In the genomic region with DNA sequence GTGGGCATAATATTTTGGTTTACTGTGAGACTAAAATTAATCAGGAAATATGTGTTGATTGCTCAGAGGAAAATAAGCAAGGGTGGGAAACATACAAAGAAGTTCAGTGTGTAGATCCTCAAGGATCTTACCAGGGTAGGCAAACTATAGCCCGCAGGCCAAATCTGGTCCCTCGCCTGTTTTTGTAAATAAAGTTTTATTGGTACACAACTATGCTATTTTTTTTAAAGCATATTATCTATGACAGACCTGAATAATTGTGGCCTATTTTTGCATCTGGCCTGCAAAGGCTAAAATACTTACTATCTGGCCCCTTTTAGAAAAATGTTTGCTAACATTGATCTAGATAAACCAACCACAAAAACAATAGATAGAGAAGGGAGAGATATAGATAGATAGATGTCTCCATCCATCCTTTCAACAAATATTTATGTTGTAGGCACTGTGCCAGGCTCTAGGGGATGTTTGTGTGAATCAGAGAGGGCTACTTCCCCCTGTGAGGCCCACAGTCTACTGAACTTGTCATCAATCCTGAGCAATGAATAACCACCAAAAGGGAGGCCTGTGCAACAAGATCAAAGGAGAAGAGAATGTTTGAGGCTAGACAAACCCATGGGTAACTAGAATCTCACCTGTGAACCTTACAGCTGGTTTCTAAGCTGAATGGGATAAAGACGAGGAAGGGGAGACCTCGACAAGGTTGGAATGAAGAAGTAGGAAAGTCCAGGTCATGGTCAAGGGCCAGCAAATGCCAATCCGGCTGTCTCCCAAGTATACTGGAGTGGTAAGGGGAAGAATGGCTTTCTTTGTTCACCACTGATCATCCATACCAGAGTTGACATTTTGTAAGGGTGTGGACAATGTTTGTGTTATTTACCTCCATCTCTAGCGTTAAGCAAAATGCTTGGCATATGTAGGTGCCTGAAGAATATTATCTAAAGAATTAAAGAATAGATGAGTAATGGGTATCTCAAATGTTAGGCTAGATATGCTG, we compare ENCODE assay signal across 8 cellular contexts. TPM values are rescaled to one million over a fixed set of nuclear protein-coding genes. Genes with fewer than 3 reads are reported as not detected.
DNase-seq lines count a peak whose midpoint lies in the region; TF ChIP-seq lines count a peak whose summit lies in the region.

No MANE protein-coding gene starts in this region.

- no peak overlapping the region for H2AFZ ChIP-seq in MM.1S (ENCODE audit: low read length)

- intact Hi-C loops in testis (cut with DNase I; ENCODE audit: low total_unique reads) = no loop called here

- DNase-seq in stimulated activated CD4-positive, alpha-beta T cell treated with anti-CD3 and anti-CD28 coated beads, Interleukin-12 subunit alpha, Interleukin-12 subunit beta, amount 100 ng/mL, for 48 hours (ENCODE audit: low read depth in 2 of 3, low spot score in 1 of 3) = peak; percentile 26 to 37 (median 28)
- no peak for DNase-seq in stimulated activated CD4-positive, alpha-beta T cell treated with anti-CD3 and anti-CD28 coated beads, Interleukin-12 subunit alpha, Interleukin-12 subunit beta, amount 100 ng/mL, for 4 hours
- peak; percentile 52 to 60 for DNase-seq in activated CD4-positive, alpha-beta T cell treated with anti-CD3 and anti-CD28 coated beads for 4 hours
- DNase-seq in fibroblast of peridontal ligament (ENCODE audit: extremely low read depth) (peak; percentile 45), testis (no peak), NCI-H1417 (lab: John Stamatoyannopoulos, UW) (no peak), DMS153 (lab: John Stamatoyannopoulos, UW) (no peak), MM.1S (no peak)

- no peak overlapping the region for H3K4me2 ChIP-seq in MM.1S (ENCODE audit: low read depth, low read length)

- H3K9me2 ChIP-seq in MM.1S (replicated peaks; ENCODE audit: insufficient read depth, low read length) = no peaks in the 10 kb centered on the region

- TF ChIP-seq CTCF in testis (IDR thresholded peaks at IDR 0.05) (no peak), MM.1S (IDR thresholded peaks at IDR 0.05; ENCODE audit: low read length) (no peak)

- H4K20me1 ChIP-seq in MM.1S (ENCODE audit: insufficient read depth, low read length) = no peaks in the 10 kb centered on the region

- WGBS in testis, 2 donors = 86 to 97% methylated on average over 6 of the region's 6 CpGs

- H3F3A ChIP-seq in MM.1S (ENCODE audit: insufficient read depth, low read length) = no peaks in the 10 kb centered on the region

- TF ChIP-seq POLR2A in testis (IDR thresholded peaks at IDR 0.05) = no peak

- H3K27me3 ChIP-seq in testis (no peaks in the 10 kb centered on the region), MM.1S (replicated peaks; ENCODE audit: insufficient read depth, low read length) (no peaks in the 10 kb centered on the region)

- H3K27ac ChIP-seq in testis (no peak overlapping the region), MM.1S (ENCODE audit: low read length) (no peak overlapping the region)

- H3K9me3 ChIP-seq in testis (no peaks in the 10 kb centered on the region), MM.1S (replicated peaks; ENCODE audit: insufficient read depth, low read length) (no peaks in the 10 kb centered on the region)

- H3K4me3 ChIP-seq in testis (no peak overlapping the region), MM.1S (ENCODE audit: low read length) (no peak overlapping the region)

- no peak overlapping the region for H3K9ac ChIP-seq in MM.1S (ENCODE audit: low read length)

- H3K79me2 ChIP-seq in MM.1S (ENCODE audit: low read length) = no peaks in the 10 kb centered on the region

- no peaks in the 10 kb centered on the region for H3K4me1 ChIP-seq in testis
- peaks cover 8% of the 10 kb centered on the region for H3K4me1 ChIP-seq in MM.1S (ENCODE audit: low read length)

- no peaks in the 10 kb centered on the region for H3K36me3 ChIP-seq in testis (ENCODE audit: low read depth, missing control alignments)
- no peaks in the 10 kb centered on the region for H3K36me3 ChIP-seq in MM.1S (replicated peaks; ENCODE audit: insufficient read depth, low read length)

RNA-seq across cellular contexts. Expression of a gene that starts 23.6 kb away (rescaled TPM):
- total RNA-seq in testis = 1 to 10 TPM; 1.7 to 7.0 TPM
- polyA plus RNA-seq in testis (ENCODE audit: insufficient read depth, low read depth, low replicate concordance) = 5.8 TPM

Comparison
In these comparisons a context has a peak if more than half of its experiments do, and no peak if none do; other contexts are left out.
1. DNase-seq: peak in stimulated activated CD4-positive, alpha-beta T cell treated with anti-CD3 and anti-CD28 coated beads, Interleukin-12 subunit alpha, Interleukin-12 subunit beta, amount 100 ng/mL, for 48 hours (3 of 3), activated CD4-positive, alpha-beta T cell treated with anti-CD3 and anti-CD28 coated beads for 4 hours (2 of 2) and fibroblast of peridontal ligament (single experiment); none in stimulated activated CD4-positive, alpha-beta T cell treated with anti-CD3 and anti-CD28 coated beads, Interleukin-12 subunit alpha, Interleukin-12 subunit beta, amount 100 ng/mL, for 4 hours (single experiment), testis (single experiment), NCI-H1417 (0 of 3), DMS153 (single experiment) and MM.1S (single experiment).